Comparison of ENCODE assay signal across 8 cellular contexts in the genomic region with DNA sequence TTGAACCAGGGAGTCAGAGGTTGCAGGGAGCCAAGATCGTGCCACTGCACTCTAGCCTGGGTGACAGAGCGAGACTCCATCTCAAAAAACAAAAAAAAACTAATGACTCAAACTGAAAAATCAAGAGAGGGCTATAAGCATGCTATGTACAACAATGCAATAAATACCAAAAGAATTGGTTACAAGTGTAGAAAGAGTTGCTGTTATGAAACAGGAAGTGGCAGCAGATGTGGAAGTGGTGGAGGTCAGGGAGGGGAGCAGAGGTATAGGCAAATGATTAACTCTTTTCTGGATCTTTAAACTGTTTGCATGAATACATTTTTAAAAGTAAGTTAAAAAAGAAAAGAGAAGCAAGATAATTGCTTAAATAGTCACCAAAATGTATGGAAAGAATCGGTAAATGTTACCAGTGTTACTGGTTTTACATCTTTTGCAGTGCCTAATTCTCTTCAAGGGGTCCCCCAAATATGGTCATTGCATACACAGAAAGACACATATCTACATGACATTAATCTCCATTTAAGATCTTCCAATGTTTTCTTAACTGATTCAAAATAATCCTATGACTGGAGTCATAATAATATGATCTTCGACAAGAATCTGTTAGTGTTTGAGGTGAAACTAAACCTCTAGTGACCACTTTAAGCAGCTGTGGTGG. TPM values are rescaled to one million over a fixed set of nuclear protein-coding genes. Genes with fewer than 3 reads are reported as not detected.
DNase-seq lines count a peak whose midpoint lies in the region; ATAC-seq and TF ChIP-seq lines count a peak whose summit lies in the region.
"Had no signal": no experiment of that assay in that cellular context is flagged by ENCODE, and none has a peak within 500 bp of the region (broad histone marks: within the 10 kb centered on the region; RNA-seq: fewer than 3 reads in every experiment).

No MANE protein-coding gene starts in this region.

- ATAC-seq in GM18520 (IDR thresholded peaks at IDR 0.05; ENCODE audit: unreplicated experiment) (peak; percentile 100), GM23338 (no peak)

- H3K27ac ChIP-seq in GM23338 (ENCODE audit: low read depth), result no peak overlapping the region

- H3K79me2 ChIP-seq in GM23338 (replicated peaks; ENCODE audit: insufficient read depth), result no peaks in the 10 kb centered on the region

- H3K36me3 ChIP-seq in GM23338 (ENCODE audit: insufficient read depth), result no peaks in the 10 kb centered on the region

- H3K4me1 Mint-ChIP-seq in GM23338, result 0 out of 3 replicates have a peak, but pooled peaks cover 2% of the 10 kb centered on the region

- H3K36me3 Mint-ChIP-seq in GM23338 (ENCODE audit: low read depth), result no peaks in the 10 kb centered on the region

- H2AFZ ChIP-seq in GM23338, result peak overlapping the region; percentile 45

- H3K9me2 ChIP-seq in GM23338 (ENCODE audit: insufficient read depth), result no peaks in the 10 kb centered on the region

- no peaks in the 10 kb centered on the region for H3F3A ChIP-seq in GM23338 (replicated peaks; ENCODE audit: low read depth)

- H3K4me3 Mint-ChIP-seq in GM23338, result no peak overlapping the region

- H3K27me3 ChIP-seq in GM23338 (ENCODE audit: insufficient read depth), result no peaks in the 10 kb centered on the region

- no peak overlapping the region for H3K27ac Mint-ChIP-seq in GM23338

- H3K4me2 ChIP-seq in GM23338, result no peak overlapping the region

- H3K4me3 ChIP-seq in GM23338, result no peak overlapping the region

- no peaks in the 10 kb centered on the region; the same call in 1 of the 2 replicates for H3K4me1 ChIP-seq in GM23338 (ENCODE audit: insufficient read depth)

- peaks cover 3% of the 10 kb centered on the region for H3K27me3 Mint-ChIP-seq in GM23338 (ENCODE audit: insufficient read depth, low read depth, poor library complexity)

- no peak for TF ChIP-seq CTCF in GM23338 (conservative IDR thresholded peaks at IDR 0.05; ENCODE audit: low read depth in 2 of 2)

- no peaks in the 10 kb centered on the region for H3K9me3 Mint-ChIP-seq in GM23338

- DNase-seq in GM23338 (ENCODE audit: low spot score) (no peak), Kasumi-1 (lab: John Stamatoyannopoulos, UW) (peak; percentile 81 to 85), fibroblast of gingiva (ENCODE audit: low read depth) (peak; percentile 7), NCI-H526 treated with DMSO at 0.1 percent for 48 hours (lab: John Stamatoyannopoulos, UW) (no peak), NCI-H2227 (lab: John Stamatoyannopoulos, UW; ENCODE audit: unreplicated experiment) (no peak), NCI-H187 treated with DMSO at 0.1 percent for 48 hours (lab: John Stamatoyannopoulos, UW) (no peak)

- no peaks in the 10 kb centered on the region for H4K20me1 ChIP-seq in GM23338 (replicated peaks; ENCODE audit: insufficient read depth)

TF ChIP-seq in GM23338, 12 proteins besides CTCF, POLR2A, EP300 and RAD21:
- TF ChIP-seq, protein P1, sequence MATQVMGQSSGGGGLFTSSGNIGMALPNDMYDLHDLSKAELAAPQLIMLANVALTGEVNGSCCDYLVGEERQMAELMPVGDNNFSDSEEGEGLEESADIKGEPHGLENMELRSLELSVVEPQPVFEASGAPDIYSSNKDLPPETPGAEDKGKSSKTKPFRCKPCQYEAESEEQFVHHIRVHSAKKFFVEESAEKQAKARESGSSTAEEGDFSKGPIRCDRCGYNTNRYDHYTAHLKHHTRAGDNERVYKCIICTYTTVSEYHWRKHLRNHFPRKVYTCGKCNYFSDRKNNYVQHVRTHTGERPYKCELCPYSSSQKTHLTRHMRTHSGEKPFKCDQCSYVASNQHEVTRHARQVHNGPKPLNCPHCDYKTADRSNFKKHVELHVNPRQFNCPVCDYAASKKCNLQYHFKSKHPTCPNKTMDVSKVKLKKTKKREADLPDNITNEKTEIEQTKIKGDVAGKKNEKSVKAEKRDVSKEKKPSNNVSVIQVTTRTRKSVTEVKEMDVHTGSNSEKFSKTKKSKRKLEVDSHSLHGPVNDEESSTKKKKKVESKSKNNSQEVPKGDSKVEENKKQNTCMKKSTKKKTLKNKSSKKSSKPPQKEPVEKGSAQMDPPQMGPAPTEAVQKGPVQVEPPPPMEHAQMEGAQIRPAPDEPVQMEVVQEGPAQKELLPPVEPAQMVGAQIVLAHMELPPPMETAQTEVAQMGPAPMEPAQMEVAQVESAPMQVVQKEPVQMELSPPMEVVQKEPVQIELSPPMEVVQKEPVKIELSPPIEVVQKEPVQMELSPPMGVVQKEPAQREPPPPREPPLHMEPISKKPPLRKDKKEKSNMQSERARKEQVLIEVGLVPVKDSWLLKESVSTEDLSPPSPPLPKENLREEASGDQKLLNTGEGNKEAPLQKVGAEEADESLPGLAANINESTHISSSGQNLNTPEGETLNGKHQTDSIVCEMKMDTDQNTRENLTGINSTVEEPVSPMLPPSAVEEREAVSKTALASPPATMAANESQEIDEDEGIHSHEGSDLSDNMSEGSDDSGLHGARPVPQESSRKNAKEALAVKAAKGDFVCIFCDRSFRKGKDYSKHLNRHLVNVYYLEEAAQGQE (IDR thresholded peaks at IDR 0.05; ENCODE audit: unreplicated experiment), result no peak
- no peak for TF ChIP-seq NANOG (IDR thresholded peaks at IDR 0.05; ENCODE audit: borderline replicate concordance)
- TF ChIP-seq, protein P2, sequence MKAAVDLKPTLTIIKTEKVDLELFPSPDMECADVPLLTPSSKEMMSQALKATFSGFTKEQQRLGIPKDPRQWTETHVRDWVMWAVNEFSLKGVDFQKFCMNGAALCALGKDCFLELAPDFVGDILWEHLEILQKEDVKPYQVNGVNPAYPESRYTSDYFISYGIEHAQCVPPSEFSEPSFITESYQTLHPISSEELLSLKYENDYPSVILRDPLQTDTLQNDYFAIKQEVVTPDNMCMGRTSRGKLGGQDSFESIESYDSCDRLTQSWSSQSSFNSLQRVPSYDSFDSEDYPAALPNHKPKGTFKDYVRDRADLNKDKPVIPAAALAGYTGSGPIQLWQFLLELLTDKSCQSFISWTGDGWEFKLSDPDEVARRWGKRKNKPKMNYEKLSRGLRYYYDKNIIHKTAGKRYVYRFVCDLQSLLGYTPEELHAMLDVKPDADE (IDR thresholded peaks at IDR 0.05), result no peak
- TF ChIP-seq EZH2 (IDR thresholded peaks at IDR 0.05; ENCODE audit: low read depth, unreplicated experiment), result no peak
- TF ChIP-seq STAT1 (IDR thresholded peaks at IDR 0.05; ENCODE audit: unreplicated experiment), result no peak
- TF ChIP-seq EZH2phosphoT487 (IDR thresholded peaks at IDR 0.05; ENCODE audit: unreplicated experiment), result no peak
- TF ChIP-seq CREB1 (CRISPR knock-in tag; IDR thresholded peaks at IDR 0.05; ENCODE audit: low read depth), result no peak

RNA-seq across cellular contexts. Expression of gene CALHM6, which starts 15.0 kb away (rescaled TPM):
- 0.27 and 1.6 TPM in 2 replicates for total RNA-seq in GM23338 (2014; rRNA removed; shearing (Covaris generic))
- 1.2 and 2.6 TPM in 2 replicates for polyA plus RNA-seq in GM23338 (2016; fragmentation: Nextera tagmentation; extraction: Ambion mirVana)

RNA-seq across cellular contexts. Expression of gene CALHM5, which starts 35.3 kb away (rescaled TPM):
- 0.10 and 0.16 TPM in 2 replicates for total RNA-seq in GM23338 (2014; rRNA removed; shearing (Covaris generic))
- polyA plus RNA-seq in GM23338 (2016; fragmentation: Nextera tagmentation; extraction: Ambion mirVana), result 0.02 and 0.03 TPM in 2 replicates
- total RNA-seq: SK-MEL-5 had no signal

Comparison
In these comparisons a context has a peak if more than half of its experiments do, and no peak if none do; other contexts are left out.
1. DNase-seq: peak in Kasumi-1 (2 of 2) and fibroblast of gingiva (single experiment); none in GM23338 (single experiment), NCI-H526 treated with DMSO at 0.1 percent for 48 hours (single experiment), NCI-H2227 (single experiment) and NCI-H187 treated with DMSO at 0.1 percent for 48 hours (single experiment).